Comparison of ENCODE assay signal across 16 cellular contexts in the genomic region with DNA sequence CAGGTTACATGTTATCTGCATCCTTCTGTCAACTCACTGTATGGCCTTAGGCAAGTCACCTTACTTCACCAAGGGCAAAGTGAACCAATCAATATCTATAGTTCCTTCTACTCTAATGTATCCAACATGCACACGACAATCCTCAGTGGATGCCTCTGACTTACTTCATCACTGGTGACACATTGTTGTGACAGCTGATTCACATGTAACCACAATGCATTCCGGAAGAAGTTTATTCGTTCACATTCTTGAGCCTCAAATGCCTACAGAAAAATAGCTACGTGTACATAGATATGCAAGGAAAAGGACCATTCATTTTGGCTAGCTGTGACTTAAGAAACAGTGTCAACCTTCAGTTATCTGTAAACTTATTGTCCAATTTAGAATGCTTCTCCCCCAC. TPM values are rescaled to one million over a fixed set of nuclear protein-coding genes. Genes with fewer than 3 reads are reported as not detected.
DNase-seq lines count a peak whose midpoint lies in the region; ATAC-seq, FAIRE-seq and TF ChIP-seq lines count a peak whose summit lies in the region.
"Had no signal": no experiment of that assay in that cellular context is flagged by ENCODE, and none has a peak within 500 bp of the region (broad histone marks: within the 10 kb centered on the region; RNA-seq: fewer than 3 reads in every experiment).

No MANE protein-coding gene starts in this region.

- peaks cover 0 to 10% of the 10 kb centered on the region in 2 experiments for H3K36me3 ChIP-seq in SK-N-SH (replicated peaks in 1 of 2; ENCODE audit: control insufficient read depth in 1 of 2, insufficient read depth in 2 of 2, low read length in 1 of 2)
- peaks cover 0 to 24% (median 0%) of the 10 kb centered on the region in 3 experiments for H3K36me3 ChIP-seq in naive thymus-derived CD4-positive, alpha-beta T cell (ENCODE audit: control insufficient read depth in 2 of 3, insufficient read depth in 3 of 3, low read length in 3 of 3)

- no peaks in the 10 kb centered on the region for H4K20me1 ChIP-seq in SK-N-SH (ENCODE audit: insufficient read depth)

- no peak for TF ChIP-seq RAD21 in SK-N-SH (IDR thresholded peaks at IDR 0.05; ENCODE audit: low read length)

- WGBS in SK-N-SH (ENCODE audit: low lambda C conversion rate), result 33% methylated on average over 4 of the region's 4 CpGs

- peaks cover 22% of the 10 kb centered on the region for H3K36me3 Mint-ChIP-seq in activated naive CD8-positive, alpha-beta T cell
- peaks cover 35% of the 10 kb centered on the region for H3K36me3 Mint-ChIP-seq in activated naive CD8-positive, alpha-beta T cell treated with anti-CD3 and anti-CD28 coated beads, Interleukin-2, amount 50 U/mL, for 24 hours (ENCODE audit: low read depth)
- peaks cover 5 to 43% (median 33%) of the 10 kb centered on the region in 5 donors for H3K36me3 Mint-ChIP-seq in naive thymus-derived CD4-positive, alpha-beta T cell

- no peak overlapping the region for H3K4me3 ChIP-seq in SK-N-SH (ENCODE audit: low read depth in 2 of 2, low read length in 1 of 2)
- H3K4me3 ChIP-seq in naive thymus-derived CD4-positive, alpha-beta T cell (ENCODE audit: low read length), result no peak overlapping the region
- H3K4me3 ChIP-seq: K562, lung had no signal

- TF ChIP-seq EP300 in SK-N-SH (IDR thresholded peaks at IDR 0.05; ENCODE audit: borderline replicate concordance in 1 of 2, low read depth in 1 of 2, low read length in 1 of 2), result no peak

- peaks cover 0 to 2% of the 10 kb centered on the region in 2 experiments; a peak in 1 of 4 replicates for H3K4me1 ChIP-seq in SK-N-SH (ENCODE audit: control insufficient read depth in 1 of 2, insufficient read depth in 2 of 2, low read depth in 1 of 2, low read length in 1 of 2)
- peaks cover 0 to 20% of the 10 kb centered on the region in 2 donors for H3K4me1 ChIP-seq in naive thymus-derived CD4-positive, alpha-beta T cell (ENCODE audit: control insufficient read depth in 2 of 2, insufficient read depth in 2 of 2, low read length in 2 of 2)

- H3K27me3 ChIP-seq in SK-N-SH (ENCODE audit: insufficient read depth), result no peaks in the 10 kb centered on the region
- no peaks in the 10 kb centered on the region for H3K27me3 ChIP-seq in naive thymus-derived CD4-positive, alpha-beta T cell (ENCODE audit: control insufficient read depth in 2 of 2, insufficient read depth in 2 of 2, low read length in 2 of 2)

- no peak for ATAC-seq in activated naive CD8-positive, alpha-beta T cell treated with anti-CD3 and anti-CD28 coated beads, Interleukin-2, amount 50 U/mL, for 24 hours
- ATAC-seq in naive thymus-derived CD4-positive, alpha-beta T cell, result no peak
- ATAC-seq: K562 had no signal

- POLR2A ChIA-PET in SK-N-SH (lab: Yijun Ruan, JAX), result no interaction called here
- POLR2A ChIA-PET in naive thymus-derived CD4-positive, alpha-beta T cell (lab: Charles Lee), result no interaction called here

- H3K4me2 ChIP-seq in SK-N-SH, result peak overlapping the region; percentile 14; the same call in 1 of the 2 replicates

- peaks cover 21% of the 10 kb centered on the region for H3K4me1 Mint-ChIP-seq in activated naive CD8-positive, alpha-beta T cell (ENCODE audit: low read depth)
- H3K4me1 Mint-ChIP-seq in activated naive CD8-positive, alpha-beta T cell treated with anti-CD3 and anti-CD28 coated beads, Interleukin-2, amount 50 U/mL, for 24 hours, result peaks cover 21% of the 10 kb centered on the region
- peaks cover 9 to 30% (median 26%) of the 10 kb centered on the region in 7 donors for H3K4me1 Mint-ChIP-seq in naive thymus-derived CD4-positive, alpha-beta T cell

- no peak for DNase-seq in activated naive CD8-positive, alpha-beta T cell treated with anti-CD3 and anti-CD28 coated beads, Interleukin-2, amount 50 U/mL, for 24 hours
- DNase-seq in SK-N-SH (no peak), fibroblast of peridontal ligament (ENCODE audit: extremely low read depth) (peak; percentile 71), urothelium cell line (ENCODE audit: low spot score) (peak; percentile 31), DMS 273 treated with DMSO at 0.1 percent for 48 hours (lab: John Stamatoyannopoulos, UW) (no peak), KBM-7 (no peak)
- DNase-seq in naive thymus-derived CD4-positive, alpha-beta T cell, result no peak
- DNase-seq: activated T-cell treated with anti-CD3 and anti-CD28 coated beads, Interleukin-2, amount 50 U/mL, for 48 hours; AML-193; Right ventricle myocardium superior; substantia nigra had no signal

- in situ Hi-C loops in KBM-7 (cut with MboI; ENCODE audit: low pct_unique_long_range_greater_than_20kb, low sequenced_read_pairs), result no loop called here

- no peak overlapping the region for H3K4me3 Mint-ChIP-seq in activated naive CD8-positive, alpha-beta T cell
- no peak overlapping the region for H3K4me3 Mint-ChIP-seq in activated naive CD8-positive, alpha-beta T cell treated with anti-CD3 and anti-CD28 coated beads, Interleukin-2, amount 50 U/mL, for 24 hours
- H3K4me3 Mint-ChIP-seq in naive thymus-derived CD4-positive, alpha-beta T cell, result no peak overlapping the region
- H3K4me3 Mint-ChIP-seq: central memory CD8-positive, alpha-beta T cell had no signal

- no peak for TF ChIP-seq CTCF in SK-N-SH (IDR thresholded peaks at IDR 0.05)

- H2AFZ ChIP-seq in SK-N-SH (ENCODE audit: low read depth), result peak overlapping the region; percentile 41; the same call in 1 of the 2 replicates

- FAIRE-seq in urothelium cell line (lab: Jason Lieb, UNC), result no peak
- FAIRE-seq: K562 had no signal

- H3K9ac ChIP-seq in SK-N-SH, result no peak overlapping the region

- H3F3A ChIP-seq in SK-N-SH (replicated peaks; ENCODE audit: insufficient read depth), result peaks cover 14% of the 10 kb centered on the region

- intact Hi-C loops in naive thymus-derived CD4-positive, alpha-beta T cell (cut with micrococcal nuclease), result no loop called here

- no peaks in the 10 kb centered on the region for H3K9me3 ChIP-seq in SK-N-SH
- no peaks in the 10 kb centered on the region for H3K9me3 ChIP-seq in naive thymus-derived CD4-positive, alpha-beta T cell (ENCODE audit: control insufficient read depth in 2 of 3, low read length in 3 of 3)

- peak overlapping the region in 1 of 2 experiments; percentile 38; a peak in 2 of 4 replicates for H3K27ac ChIP-seq in SK-N-SH (ENCODE audit: low read depth in 2 of 2, low read length in 1 of 2)
- H3K27ac ChIP-seq in naive thymus-derived CD4-positive, alpha-beta T cell (ENCODE audit: low read depth, low read length), result no peak overlapping the region

- CTCF ChIA-PET in SK-N-SH (lab: Yijun Ruan, JAX), result interaction anchor here (1.6 to 2.4 kb wide), 2 partner anchors 19 to 80 kb away, joined by 6 to 9 read pairs; no protein-coding TSS in a partner anchor
- CTCF ChIA-PET in naive thymus-derived CD4-positive, alpha-beta T cell (lab: Charles Lee), result interaction anchor here (1.3 kb wide), 1 partner anchor 79 kb away, joined by 5 read pairs; a partner anchor contains a TSS

- H3K27ac Mint-ChIP-seq in activated naive CD8-positive, alpha-beta T cell, result peak overlapping the region; percentile 1
- no peak overlapping the region for H3K27ac Mint-ChIP-seq in activated naive CD8-positive, alpha-beta T cell treated with anti-CD3 and anti-CD28 coated beads, Interleukin-2, amount 50 U/mL, for 24 hours
- peak overlapping the region in 1 of 9 donors; percentile 68 for H3K27ac Mint-ChIP-seq in naive thymus-derived CD4-positive, alpha-beta T cell
- H3K27ac Mint-ChIP-seq: progenitor cell of endocrine pancreas had no signal

- H3K9me2 ChIP-seq in SK-N-SH, result no peaks in the 10 kb centered on the region

- no peaks in the 10 kb centered on the region for H3K9me3 Mint-ChIP-seq in activated naive CD8-positive, alpha-beta T cell (ENCODE audit: low read depth)
- H3K9me3 Mint-ChIP-seq in activated naive CD8-positive, alpha-beta T cell treated with anti-CD3 and anti-CD28 coated beads, Interleukin-2, amount 50 U/mL, for 24 hours, result no peaks in the 10 kb centered on the region
- peaks cover 0 to 3% (median 0%) of the 10 kb centered on the region in 11 donors for H3K9me3 Mint-ChIP-seq in naive thymus-derived CD4-positive, alpha-beta T cell
- H3K9me3 Mint-ChIP-seq: central memory CD8-positive, alpha-beta T cell had no signal

- no peaks in the 10 kb centered on the region for H3K79me2 ChIP-seq in SK-N-SH (ENCODE audit: insufficient read depth)

- no peaks in the 10 kb centered on the region for H3K27me3 Mint-ChIP-seq in activated naive CD8-positive, alpha-beta T cell
- H3K27me3 Mint-ChIP-seq in activated naive CD8-positive, alpha-beta T cell treated with anti-CD3 and anti-CD28 coated beads, Interleukin-2, amount 50 U/mL, for 24 hours, result no peaks in the 10 kb centered on the region
- no peaks in the 10 kb centered on the region for H3K27me3 Mint-ChIP-seq in naive thymus-derived CD4-positive, alpha-beta T cell
- H3K27me3 Mint-ChIP-seq: central memory CD8-positive, alpha-beta T cell; progenitor cell of endocrine pancreas had no signal

TF ChIP-seq in SK-N-SH, 30 proteins besides CTCF, POLR2A, EP300 and RAD21 (continues in another document):
- TF ChIP-seq FOSL2 (IDR thresholded peaks at IDR 0.05; ENCODE audit: borderline replicate concordance, low read depth) (peak; percentile 50; the same call in 1 of the 2 replicates), TAF1 (IDR thresholded peaks at IDR 0.05; ENCODE audit: borderline replicate concordance, low read depth, low read length) (no peak), JUND (IDR thresholded peaks at IDR 0.05) (0 out of 2 replicates have a peak, but pooled peaks have one; percentile 27), YY1 (IDR thresholded peaks at IDR 0.05; ENCODE audit: low read depth) (no peak), FOXM1 (IDR thresholded peaks at IDR 0.05; ENCODE audit: low read depth) (no peak), TCF12 (IDR thresholded peaks at IDR 0.05) (peak; percentile 63; the same call in 1 of the 2 replicates)
- TF ChIP-seq, protein P1, sequence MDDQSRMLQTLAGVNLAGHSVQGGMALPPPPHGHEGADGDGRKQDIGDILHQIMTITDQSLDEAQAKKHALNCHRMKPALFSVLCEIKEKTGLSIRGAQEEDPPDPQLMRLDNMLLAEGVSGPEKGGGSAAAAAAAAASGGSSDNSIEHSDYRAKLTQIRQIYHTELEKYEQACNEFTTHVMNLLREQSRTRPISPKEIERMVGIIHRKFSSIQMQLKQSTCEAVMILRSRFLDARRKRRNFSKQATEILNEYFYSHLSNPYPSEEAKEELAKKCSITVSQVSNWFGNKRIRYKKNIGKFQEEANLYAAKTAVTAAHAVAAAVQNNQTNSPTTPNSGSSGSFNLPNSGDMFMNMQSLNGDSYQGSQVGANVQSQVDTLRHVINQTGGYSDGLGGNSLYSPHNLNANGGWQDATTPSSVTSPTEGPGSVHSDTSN (IDR thresholded peaks at IDR 0.05), result peak; percentile 68; the same call in 1 of the 2 replicates

RNA-seq across cellular contexts. Expression of a gene that starts 26.3 kb away (rescaled TPM):
- 13.6 and 18.9 TPM in 2 replicates for polyA plus RNA-seq in SK-N-SH (2012; rRNA removed)
- 10.1 and 12.6 TPM in 2 replicates for polyA plus RNA-seq in SK-N-SH (2012; cell fraction: cytosol; rRNA removed)
- polyA plus RNA-seq in SK-N-SH (2012; cell fraction: nucleus; rRNA removed), result 31.5 and 49.4 TPM in 2 replicates
- total RNA-seq in naive thymus-derived CD4-positive, alpha-beta T cell, result 10 to 100 TPM; 26.0 to 54.8 (median 44.7) TPM
- polyA plus RNA-seq in naive thymus-derived CD4-positive, alpha-beta T cell, result 1 to 10 TPM; 6.3 to 6.4 TPM

Comparison
In these comparisons a context has a peak if more than half of its experiments do, and no peak if none do; other contexts are left out.
1. DNase-seq: peak in fibroblast of peridontal ligament (single experiment) and urothelium cell line (single experiment); none in activated naive CD8-positive, alpha-beta T cell treated with anti-CD3 and anti-CD28 coated beads, Interleukin-2, amount 50 U/mL, for 24 hours (single experiment), SK-N-SH (single experiment), DMS 273 treated with DMSO at 0.1 percent for 48 hours (single experiment), naive thymus-derived CD4-positive, alpha-beta T cell (0 of 9) and KBM-7 (single experiment).